In the genomic region with DNA sequence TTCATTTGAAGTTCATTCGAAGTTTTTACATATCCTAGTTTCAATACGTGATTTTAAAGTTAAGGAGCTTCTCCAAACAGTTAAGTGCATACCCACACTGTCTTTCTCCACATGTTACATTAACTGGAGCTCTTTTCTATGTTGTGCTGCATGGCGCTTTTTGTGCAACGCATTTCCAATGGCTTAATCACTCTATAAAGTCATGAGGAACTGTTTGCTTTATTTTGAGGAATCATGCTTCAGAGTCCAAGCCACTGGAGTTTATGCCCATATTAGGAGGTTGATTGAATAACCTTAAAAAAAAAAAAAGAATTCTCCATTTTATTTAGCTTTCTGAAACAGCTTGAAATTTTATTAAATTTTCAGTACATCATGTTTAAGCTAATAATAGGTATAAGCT, we compare ENCODE assay signal across 13 cellular contexts.
DNase-seq lines count a peak whose midpoint lies in the region; ATAC-seq, FAIRE-seq and TF ChIP-seq lines count a peak whose summit lies in the region.
"Had no signal": no experiment of that assay in that cellular context is flagged by ENCODE, and none has a peak within 500 bp of the region (broad histone marks: within the 10 kb centered on the region; RNA-seq: fewer than 3 reads in every experiment).

No MANE protein-coding gene starts in this region.

- CTCF ChIA-PET in activated naive CD4-positive, alpha-beta T cell treated with anti-CD3 and anti-CD28 coated beads for 36 hours (lab: Charles Lee): interaction anchor here (0.6 to 0.7 kb wide), 2 partner anchors 10 to 13 kb away, joined by 3 to 4 read pairs; no protein-coding TSS in a partner anchor

- FAIRE-seq in bronchial epithelial cell (lab: Jason Lieb, UNC): no peak
- FAIRE-seq: H1 had no signal

- no peaks in the 10 kb centered on the region for H3K27me3 Mint-ChIP-seq in activated naive CD4-positive, alpha-beta T cell treated with anti-CD3 and anti-CD28 coated beads for 36 hours (ENCODE audit: low read depth)

- no peak overlapping the region for H3K4me3 ChIP-seq in bronchial epithelial cell (ENCODE audit: low read depth, low read length)
- H3K4me3 ChIP-seq: heart right ventricle had no signal

- DNase-seq in AG08396 (ENCODE audit: low spot score) (peak; percentile 65), LHCN-M2 (ENCODE audit: low read depth) (peak; percentile 78), bronchial epithelial cell (ENCODE audit: low read depth) (peak; percentile 83), myocyte (ENCODE audit: low read depth) (peak; percentile 43), NCI-H82 treated with DMSO at 0.1 percent for 48 hours (lab: John Stamatoyannopoulos, UW; ENCODE audit: unreplicated experiment) (no peak)
- DNase-seq in activated naive CD4-positive, alpha-beta T cell treated with anti-CD3 and anti-CD28 coated beads for 36 hours: no peak
- DNase-seq in stimulated activated effector memory CD8-positive, alpha-beta T cell treated with anti-CD3 and anti-CD28 coated beads, Interleukin-12 subunit alpha, Interleukin-12 subunit beta, amount 100 ng/mL, for 72 hours (ENCODE audit: low spot score in 2 of 2): no peak
- DNase-seq: activated CD4-positive, alpha-beta T cell treated with anti-CD3 and anti-CD28 coated beads for 4 hours; heart right ventricle; NCI-H446 had no signal

- intact Hi-C loops in activated naive CD4-positive, alpha-beta T cell treated with anti-CD3 and anti-CD28 coated beads for 36 hours (cut with micrococcal nuclease): no loop called here

- H3K27ac Mint-ChIP-seq in activated naive CD4-positive, alpha-beta T cell treated with anti-CD3 and anti-CD28 coated beads for 36 hours: no peak overlapping the region
- H3K27ac Mint-ChIP-seq in stimulated activated effector memory CD8-positive, alpha-beta T cell treated with anti-CD3 and anti-CD28 coated beads, Interleukin-12 subunit alpha, Interleukin-12 subunit beta, amount 100 ng/mL, for 72 hours: no peak overlapping the region
- H3K27ac Mint-ChIP-seq: CD14-positive monocyte had no signal

- H3K36me3 Mint-ChIP-seq in activated naive CD4-positive, alpha-beta T cell treated with anti-CD3 and anti-CD28 coated beads for 36 hours (ENCODE audit: low read depth): no peaks in the 10 kb centered on the region
- no peaks in the 10 kb centered on the region for H3K36me3 Mint-ChIP-seq in stimulated activated effector memory CD8-positive, alpha-beta T cell treated with anti-CD3 and anti-CD28 coated beads, Interleukin-12 subunit alpha, Interleukin-12 subunit beta, amount 100 ng/mL, for 72 hours
- H3K36me3 Mint-ChIP-seq: CD14-positive monocyte had no signal

- TF ChIP-seq CTCF in bronchial epithelial cell (IDR thresholded peaks at IDR 0.05; ENCODE audit: insufficient read depth, low read length, severe bottlenecking): no peak

- H3K27me3 ChIP-seq in bronchial epithelial cell (ENCODE audit: control insufficient read depth, insufficient read depth, low read length): no peaks in the 10 kb centered on the region
- H3K27me3 ChIP-seq: heart right ventricle had no signal

- ATAC-seq in stimulated activated effector memory CD8-positive, alpha-beta T cell treated with anti-CD3 and anti-CD28 coated beads, Interleukin-12 subunit alpha, Interleukin-12 subunit beta, amount 100 ng/mL, for 72 hours: no peak
- no peak for ATAC-seq in HG03097 (IDR thresholded peaks at IDR 0.05; ENCODE audit: low FRiP score, unreplicated experiment)
- ATAC-seq: heart right ventricle had no signal

- no peak overlapping the region for H3K4me3 Mint-ChIP-seq in activated naive CD4-positive, alpha-beta T cell treated with anti-CD3 and anti-CD28 coated beads for 36 hours
- no peak overlapping the region for H3K4me3 Mint-ChIP-seq in stimulated activated effector memory CD8-positive, alpha-beta T cell treated with anti-CD3 and anti-CD28 coated beads, Interleukin-12 subunit alpha, Interleukin-12 subunit beta, amount 100 ng/mL, for 72 hours
- H3K4me3 Mint-ChIP-seq: CD14-positive monocyte had no signal

- H3K4me1 Mint-ChIP-seq in activated naive CD4-positive, alpha-beta T cell treated with anti-CD3 and anti-CD28 coated beads for 36 hours (ENCODE audit: low read depth): peaks cover 12% of the 10 kb centered on the region
- no peaks in the 10 kb centered on the region for H3K4me1 Mint-ChIP-seq in stimulated activated effector memory CD8-positive, alpha-beta T cell treated with anti-CD3 and anti-CD28 coated beads, Interleukin-12 subunit alpha, Interleukin-12 subunit beta, amount 100 ng/mL, for 72 hours
- H3K4me1 Mint-ChIP-seq: CD14-positive monocyte had no signal

- no peaks in the 10 kb centered on the region for H3K36me3 ChIP-seq in bronchial epithelial cell (ENCODE audit: control insufficient read depth, insufficient read depth, low read length)
- H3K36me3 ChIP-seq: heart right ventricle had no signal

- no peaks in the 10 kb centered on the region for H3K9me3 Mint-ChIP-seq in activated naive CD4-positive, alpha-beta T cell treated with anti-CD3 and anti-CD28 coated beads for 36 hours
- no peaks in the 10 kb centered on the region for H3K9me3 Mint-ChIP-seq in stimulated activated effector memory CD8-positive, alpha-beta T cell treated with anti-CD3 and anti-CD28 coated beads, Interleukin-12 subunit alpha, Interleukin-12 subunit beta, amount 100 ng/mL, for 72 hours

Comparison
In these comparisons a context has a peak if more than half of its experiments do, and no peak if none do; other contexts are left out.
1. DNase-seq: peak in AG08396 (single experiment), LHCN-M2 (single experiment), bronchial epithelial cell (single experiment) and myocyte (single experiment); none in activated naive CD4-positive, alpha-beta T cell treated with anti-CD3 and anti-CD28 coated beads for 36 hours (single experiment), stimulated activated effector memory CD8-positive, alpha-beta T cell treated with anti-CD3 and anti-CD28 coated beads, Interleukin-12 subunit alpha, Interleukin-12 subunit beta, amount 100 ng/mL, for 72 hours (0 of 2) and NCI-H82 treated with DMSO at 0.1 percent for 48 hours (single experiment).